Comparison of ENCODE assay signal across 19 cellular contexts in the genomic region with DNA sequence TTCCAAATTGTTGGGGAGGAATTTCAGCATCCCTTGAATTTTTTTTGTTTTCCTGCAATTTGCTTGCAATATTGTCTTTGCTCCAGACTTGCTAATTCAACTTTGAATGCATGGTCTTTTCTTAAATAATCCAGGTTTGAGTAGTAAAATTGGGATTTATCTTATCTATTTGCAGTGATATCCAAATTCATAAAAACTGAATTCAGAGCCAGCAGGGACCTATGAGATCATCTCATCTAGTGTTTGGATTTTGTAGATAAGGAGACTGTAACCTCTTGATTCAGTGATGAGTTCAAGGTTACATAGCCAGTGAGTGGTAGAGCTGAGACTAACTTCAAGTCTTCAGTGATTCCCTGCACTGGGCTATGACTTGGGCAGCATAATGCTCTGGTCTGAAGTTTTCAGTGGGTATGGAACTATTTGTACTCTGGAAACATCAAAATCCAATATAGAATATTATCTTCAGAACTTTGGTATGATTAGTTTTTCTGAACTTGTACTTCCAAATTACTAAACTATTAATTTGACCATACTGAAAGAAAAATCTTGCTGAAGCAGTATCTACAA.
A peak's percentile ranks its signal among the peaks of the same experiment; 100 is the strongest.
DNase-seq lines count a peak whose midpoint lies in the region; ATAC-seq and TF ChIP-seq lines count a peak whose summit lies in the region.
"Had no signal": no experiment of that assay in that cellular context is flagged by ENCODE, and none has a peak within 500 bp of the region (broad histone marks: within the 10 kb centered on the region; RNA-seq: fewer than 3 reads in every experiment).

No MANE protein-coding gene starts in this region.

- H3K27ac ChIP-seq in HEK293 (ENCODE audit: extremely low read depth, low read depth, low read length) (no peak overlapping the region), adrenal gland (peak overlapping the region in 4 of 5 donors; percentile 27 to 72 (median 66)), smooth muscle cell (ENCODE audit: low read depth) (peak overlapping the region; percentile 65)
- H3K27ac ChIP-seq: HL-60 had no signal

- no peaks in the 10 kb centered on the region for H3K9me3 ChIP-seq in HEK293 (ENCODE audit: control insufficient read depth, insufficient read depth, low read depth, low read length)
- H3K9me3 ChIP-seq in adrenal gland (replicated peaks in 1 of 3), result no peaks in the 10 kb centered on the region
- no peaks in the 10 kb centered on the region for H3K9me3 ChIP-seq in smooth muscle cell (replicated peaks; ENCODE audit: low read depth)
- H3K9me3 ChIP-seq: BE2C had no signal

- POLR2A ChIA-PET in HEK293 (lab: Yijun Ruan, JAX), result no interaction called here

- DNase-seq in adrenal gland, result peak in 2 of 7 donors; percentile 21 to 24
- peak; percentile 78 for DNase-seq in fibroblast of villous mesenchyme (ENCODE audit: low read depth)
- DNase-seq in smooth muscle cell (lab: John Stamatoyannopoulos, UW; ENCODE audit: unreplicated experiment), result no peak
- DNase-seq in NAMALWA (ENCODE audit: low spot score), result no peak
- no peak for DNase-seq in middle frontal gyrus (ENCODE audit: extremely low spot score, low spot score)
- DNase-seq: BE2C; C1 segment of cervical spinal cord; CD4-positive, CD25-positive, alpha-beta regulatory T cell; CD8-positive, alpha-beta memory T cell; COR-L47; DMS153; DMS79; GDM1; HCEC 1CT; HFFc6 had no signal

- no peak overlapping the region for H3K9ac ChIP-seq in smooth muscle cell (ENCODE audit: low read depth)

- no peaks in the 10 kb centered on the region for H3F3A ChIP-seq in smooth muscle cell (ENCODE audit: low read depth)

- TF ChIP-seq POLR2A in adrenal gland (IDR thresholded peaks at IDR 0.05), result peak in 1 of 2 donors; percentile 59

- H3K4me3 ChIP-seq in HEK293 (ENCODE audit: low read depth, low read length), result no peak overlapping the region
- no peak overlapping the region for H3K4me3 ChIP-seq in adrenal gland
- H3K4me3 ChIP-seq in fibroblast of villous mesenchyme (ENCODE audit: low read depth, low read length), result no peak overlapping the region
- no peak overlapping the region for H3K4me3 ChIP-seq in smooth muscle cell
- H3K4me3 ChIP-seq: GM23338 had no signal

- H2AFZ ChIP-seq in smooth muscle cell (ENCODE audit: low read depth), result no peak overlapping the region
- H2AFZ ChIP-seq: GM23338 had no signal

- H3K36me3 ChIP-seq in HEK293 (ENCODE audit: control insufficient read depth in 2 of 2, insufficient read depth in 1 of 2, low read length in 2 of 2), result no peaks in the 10 kb centered on the region
- H3K36me3 ChIP-seq in adrenal gland (replicated peaks in 1 of 2), result no peaks in the 10 kb centered on the region
- H3K36me3 ChIP-seq in smooth muscle cell (ENCODE audit: low read depth), result no peaks in the 10 kb centered on the region
- H3K36me3 ChIP-seq: BE2C had no signal

- CTCF ChIA-PET in HEK293 (lab: Yijun Ruan, JAX), result interaction anchor here (0.9 to 1.0 kb wide), 2 partner anchors 166 to 200 kb away, joined by 3 to 4 read pairs; no protein-coding TSS in a partner anchor

- peaks cover 3% of the 10 kb centered on the region for H3K79me2 ChIP-seq in smooth muscle cell (ENCODE audit: low read depth)

- H3K4me1 ChIP-seq in HEK293 (ENCODE audit: control insufficient read depth, insufficient read depth, low read length) (peaks cover 17% of the 10 kb centered on the region; the same call in 1 of the 2 replicates), adrenal gland (replicated peaks in 1 of 2) (peaks cover 20 to 35% of the 10 kb centered on the region in 2 donors), smooth muscle cell (ENCODE audit: low read depth) (peaks cover 27% of the 10 kb centered on the region)
- H3K4me1 ChIP-seq: BE2C had no signal

- intact Hi-C loops in adrenal gland (cut with DNase I), result no loop called here

- H4K20me1 ChIP-seq in smooth muscle cell (ENCODE audit: low read depth), result no peaks in the 10 kb centered on the region

- TF ChIP-seq CTCF in HEK293 (tag by site-specific recombination; IDR thresholded peaks at IDR 0.05) (no peak), adrenal gland (IDR thresholded peaks at IDR 0.05) (no peak), fibroblast of villous mesenchyme (IDR thresholded peaks at IDR 0.05; ENCODE audit: insufficient read depth, low read depth, low read length) (no peak), smooth muscle cell (IDR thresholded peaks at IDR 0.05; ENCODE audit: borderline replicate concordance, insufficient read depth, poor library complexity, severe bottlenecking) (no peak)

- H3K4me2 ChIP-seq in smooth muscle cell, result peak overlapping the region; percentile 37
- H3K4me2 ChIP-seq: GM23338 had no signal

- ATAC-seq in GM21723 (IDR thresholded peaks at IDR 0.05; ENCODE audit: unreplicated experiment), result no peak
- ATAC-seq: GM23338 had no signal

- no peaks in the 10 kb centered on the region for H3K27me3 ChIP-seq in adrenal gland
- no peaks in the 10 kb centered on the region for H3K27me3 ChIP-seq in smooth muscle cell (ENCODE audit: low read depth)
- H3K27me3 ChIP-seq: BE2C had no signal

TF ChIP-seq in HEK293, 187 proteins besides CTCF, POLR2A, EP300 and RAD21 (continues in another document):
- TF ChIP-seq ZNF76 (tag by site-specific recombination; IDR thresholded peaks at IDR 0.05; ENCODE audit: borderline replicate concordance, low read depth) (no peak), ZNF701 (tag by site-specific recombination; IDR thresholded peaks at IDR 0.05) (no peak), ZNF169 (tag by site-specific recombination; IDR thresholded peaks at IDR 0.05) (no peak), HOXA7 (CRISPR knock-in tag; IDR thresholded peaks at IDR 0.05; ENCODE audit: borderline replicate concordance) (no peak), ZSCAN30 (tag by site-specific recombination; IDR thresholded peaks at IDR 0.05) (no peak), KLF10 (tag by site-specific recombination; IDR thresholded peaks at IDR 0.05) (no peak), KLF1 (tag by site-specific recombination; IDR thresholded peaks at IDR 0.05) (no peak), ZNF514 (tag by site-specific recombination; IDR thresholded peaks at IDR 0.05) (no peak), REPIN1 (tag by site-specific recombination; IDR thresholded peaks at IDR 0.05; ENCODE audit: low read depth) (no peak), ZNF510 (tag by site-specific recombination; IDR thresholded peaks at IDR 0.05; ENCODE audit: insufficient replicate concordance) (no peak), ZXDB (tag by site-specific recombination; IDR thresholded peaks at IDR 0.05) (0 out of 2 replicates have a peak, but pooled peaks have one; percentile 35), ZNF624 (tag by site-specific recombination; IDR thresholded peaks at IDR 0.05) (no peak), ZNF2 (tag by site-specific recombination; IDR thresholded peaks at IDR 0.05) (no peak), ZNF473 (tag by site-specific recombination; IDR thresholded peaks at IDR 0.05) (no peak), WT1 (tag by site-specific recombination; IDR thresholded peaks at IDR 0.05) (no peak), ZNF175 (tag by site-specific recombination; IDR thresholded peaks at IDR 0.05) (no peak), ZNF660 (tag by site-specific recombination; IDR thresholded peaks at IDR 0.05) (peak; percentile 32; the same call in 1 of the 2 replicates)
- TF ChIP-seq, protein P1, sequence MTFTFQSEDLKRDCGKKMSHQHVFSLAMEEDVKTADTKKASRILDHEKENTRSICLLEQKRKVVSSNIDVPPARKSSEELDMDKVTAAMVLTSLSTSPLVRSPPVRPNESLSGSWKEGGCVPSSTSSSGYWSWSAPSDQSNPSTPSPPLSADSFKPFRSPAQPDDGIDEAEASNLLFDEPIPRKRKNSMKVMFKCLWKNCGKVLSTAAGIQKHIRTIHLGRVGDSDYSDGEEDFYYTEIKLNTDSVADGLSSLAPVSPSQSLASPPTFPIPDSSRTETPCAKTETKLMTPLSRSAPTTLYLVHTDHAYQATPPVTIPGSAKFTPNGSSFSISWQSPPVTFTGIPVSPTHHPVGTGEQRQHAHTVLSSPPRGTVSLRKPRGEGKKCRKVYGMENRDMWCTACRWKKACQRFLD (tag by site-specific recombination; IDR thresholded peaks at IDR 0.05), result no peak
- TF ChIP-seq, protein P2, sequence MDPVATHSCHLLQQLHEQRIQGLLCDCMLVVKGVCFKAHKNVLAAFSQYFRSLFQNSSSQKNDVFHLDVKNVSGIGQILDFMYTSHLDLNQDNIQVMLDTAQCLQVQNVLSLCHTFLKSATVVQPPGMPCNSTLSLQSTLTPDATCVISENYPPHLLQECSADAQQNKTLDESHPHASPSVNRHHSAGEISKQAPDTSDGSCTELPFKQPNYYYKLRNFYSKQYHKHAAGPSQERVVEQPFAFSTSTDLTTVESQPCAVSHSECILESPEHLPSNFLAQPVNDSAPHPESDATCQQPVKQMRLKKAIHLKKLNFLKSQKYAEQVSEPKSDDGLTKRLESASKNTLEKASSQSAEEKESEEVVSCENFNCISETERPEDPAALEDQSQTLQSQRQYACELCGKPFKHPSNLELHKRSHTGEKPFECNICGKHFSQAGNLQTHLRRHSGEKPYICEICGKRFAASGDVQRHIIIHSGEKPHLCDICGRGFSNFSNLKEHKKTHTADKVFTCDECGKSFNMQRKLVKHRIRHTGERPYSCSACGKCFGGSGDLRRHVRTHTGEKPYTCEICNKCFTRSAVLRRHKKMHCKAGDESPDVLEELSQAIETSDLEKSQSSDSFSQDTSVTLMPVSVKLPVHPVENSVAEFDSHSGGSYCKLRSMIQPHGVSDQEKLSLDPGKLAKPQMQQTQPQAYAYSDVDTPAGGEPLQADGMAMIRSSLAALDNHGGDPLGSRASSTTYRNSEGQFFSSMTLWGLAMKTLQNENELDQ (tag by site-specific recombination; IDR thresholded peaks at IDR 0.05; ENCODE audit: low read depth), result no peak
- TF ChIP-seq, protein P3, sequence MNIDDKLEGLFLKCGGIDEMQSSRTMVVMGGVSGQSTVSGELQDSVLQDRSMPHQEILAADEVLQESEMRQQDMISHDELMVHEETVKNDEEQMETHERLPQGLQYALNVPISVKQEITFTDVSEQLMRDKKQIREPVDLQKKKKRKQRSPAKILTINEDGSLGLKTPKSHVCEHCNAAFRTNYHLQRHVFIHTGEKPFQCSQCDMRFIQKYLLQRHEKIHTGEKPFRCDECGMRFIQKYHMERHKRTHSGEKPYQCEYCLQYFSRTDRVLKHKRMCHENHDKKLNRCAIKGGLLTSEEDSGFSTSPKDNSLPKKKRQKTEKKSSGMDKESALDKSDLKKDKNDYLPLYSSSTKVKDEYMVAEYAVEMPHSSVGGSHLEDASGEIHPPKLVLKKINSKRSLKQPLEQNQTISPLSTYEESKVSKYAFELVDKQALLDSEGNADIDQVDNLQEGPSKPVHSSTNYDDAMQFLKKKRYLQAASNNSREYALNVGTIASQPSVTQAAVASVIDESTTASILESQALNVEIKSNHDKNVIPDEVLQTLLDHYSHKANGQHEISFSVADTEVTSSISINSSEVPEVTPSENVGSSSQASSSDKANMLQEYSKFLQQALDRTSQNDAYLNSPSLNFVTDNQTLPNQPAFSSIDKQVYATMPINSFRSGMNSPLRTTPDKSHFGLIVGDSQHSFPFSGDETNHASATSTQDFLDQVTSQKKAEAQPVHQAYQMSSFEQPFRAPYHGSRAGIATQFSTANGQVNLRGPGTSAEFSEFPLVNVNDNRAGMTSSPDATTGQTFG (tag by site-specific recombination; IDR thresholded peaks at IDR 0.05; ENCODE audit: borderline replicate concordance), result no peak
